In the genomic region with DNA sequence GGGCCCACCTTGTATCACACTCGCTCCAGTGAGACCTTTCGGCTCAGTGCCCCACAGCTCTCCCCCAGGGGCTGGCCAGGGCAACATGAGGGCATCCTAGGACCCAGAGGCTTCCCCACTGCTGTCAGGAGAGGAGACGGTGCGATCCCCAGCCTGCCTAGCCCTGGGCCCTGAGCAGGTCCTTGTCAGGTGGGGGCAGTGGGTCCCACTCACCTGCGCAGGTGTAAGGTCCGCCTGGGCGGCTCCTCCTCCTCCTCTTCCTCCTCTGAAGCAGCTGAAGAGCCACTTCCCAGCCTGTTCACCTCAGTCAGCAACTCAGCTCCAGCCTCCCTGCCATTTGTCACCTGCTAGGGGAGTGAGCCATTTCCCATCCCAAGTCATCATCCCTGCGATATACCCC, we compare ENCODE assay signal across 34 cellular contexts. TPM values are rescaled to one million over a fixed set of nuclear protein-coding genes. Genes with fewer than 3 reads are reported as not detected.
"Had no signal": no experiment of that assay in that cellular context is flagged by ENCODE, and none has a peak within 500 bp of the region (broad histone marks: within the 10 kb centered on the region; RNA-seq: fewer than 3 reads in every experiment).

No MANE protein-coding gene starts in this region.

- H3K9me3 ChIP-seq: SJCRH30 had no signal

- DNase-seq: activated B cell treated with CpG ODN at 0.5 μM for 24 hours; activated CD4-positive, alpha-beta memory T cell treated with anti-CD3 and anti-CD28 coated beads for 36 hours; activated CD4-positive, alpha-beta T cell treated with anti-CD3 and anti-CD28 coated beads for 4 hours; activated CD4-positive, alpha-beta T cell treated with anti-CD3 and anti-CD28 coated beads, Interleukin-2, amount 50 U/mL, for 1 hour; activated CD4-positive, CD25-positive, alpha-beta regulatory T cell treated with anti-CD3 and anti-CD28 coated beads, Interleukin-2, amount 50 U/mL, for 72 hours; activated CD8-positive, alpha-beta memory T cell treated with anti-CD3 and anti-CD28 coated beads, Interleukin-2, amount 50 U/mL, for 4 hours; activated naive CD4-positive, alpha-beta T cell; activated naive CD4-positive, alpha-beta T cell treated with anti-CD3 and anti-CD28 coated beads, Interleukin-2, amount 50 U/mL, for 16 hours; activated naive CD8-positive, alpha-beta T cell treated with anti-CD3 and anti-CD28 coated beads for 36 hours; activated T-cell treated with anti-CD3 and anti-CD28 coated beads for 4 hours; activated T-cell treated with anti-CD3 and anti-CD28 coated beads, Interleukin-2, amount 50 U/mL, for 4 hours; amniotic stem cell; aorta; brain microvascular endothelial cell; MM.1S; MV-4-11; NCI-H1092; NCI-H1436 treated with DMSO at 0.1 percent for 48 hours; NCI-H1694 treated with DMSO at 0.1 percent for 48 hours; NCI-H2029; NCI-H2107; NCI-H2171; NCI-H510A; NCI-H526; NCI-H748 treated with DMSO at 0.1 percent for 48 hours; NK-92 treated with Interleukin-12 subunit alpha and Interleukin-12 subunit beta, amount 100 ng/mL, for 24 hours; PC-3; SHP77; SJCRH30 had no signal

- H3K27ac ChIP-seq: brain microvascular endothelial cell, KMS-11, SJCRH30, SK-N-MC, VCaP had no signal

- H3K4me1 ChIP-seq: SJCRH30 had no signal

- H3K4me3 ChIP-seq: SJCRH30, SK-N-MC had no signal

- H3K27me3 ChIP-seq: brain microvascular endothelial cell, SJCRH30 had no signal

- ATAC-seq: activated T-cell treated with anti-CD3 and anti-CD28 coated beads, Interleukin-2, amount 50 U/mL, for 4 hours; PC-3 had no signal

RNA-seq across cellular contexts. Expression of a gene that starts 33.5 kb away (rescaled TPM):
- total RNA-seq: activated T-helper 1 cell treated with anti-CD3 and anti-CD28 coated beads, Interleukin-12 subunit alpha, Interleukin-12 subunit beta, Interleukin-2, Interleukin-4 antibody, amounts not matched to agents 30 ng/mL and 10 ng/mL and 1 ng/mL, durations not matched to agents 14 hours and 24 hours and 36 hours; LHCN-M2; SJCRH30 had no signal

RNA-seq across cellular contexts. Expression of a gene that starts 44.9 kb away (rescaled TPM):
- total RNA-seq: activated CD4-positive, alpha-beta memory T cell treated with anti-CD3 and anti-CD28 coated beads for 36 hours; activated naive CD8-positive, alpha-beta T cell treated with anti-CD3 and anti-CD28 coated beads for 36 hours; activated T-cell treated with anti-CD3 and anti-CD28 coated beads, Interleukin-2, amount 50 U/mL, for 4 hours; activated T-helper 1 cell treated with anti-CD3 and anti-CD28 coated beads, Interleukin-12 subunit alpha, Interleukin-12 subunit beta, Interleukin-2, Interleukin-4 antibody, amounts not matched to agents 30 ng/mL and 10 ng/mL and 1 ng/mL, durations not matched to agents 14 hours and 24 hours and 36 hours; aorta; LHCN-M2; SJCRH30 had no signal
